ENCODE assay signal across 8 cellular contexts in genomic region chr12:29241821-29242591, GRCh38.
A peak's percentile ranks its signal among the peaks of the same experiment; 100 is the strongest.
DNase-seq lines count a peak whose midpoint lies in the region; ATAC-seq, FAIRE-seq and TF ChIP-seq lines count a peak whose summit lies in the region.
"Had no signal": no experiment of that assay in that cellular context is flagged by ENCODE, and none has a peak within 500 bp of the region (broad histone marks: within the 10 kb centered on the region; RNA-seq: fewer than 3 reads in every experiment).

No MANE protein-coding gene starts in this region.

- no peaks in the 10 kb centered on the region for H3K36me3 ChIP-seq in spleen
- H3K36me3 ChIP-seq: tibial artery had no signal

- peaks cover 0 to 40% (median 26%) of the 10 kb centered on the region in 6 donors for H3K4me1 ChIP-seq in spleen

- intact Hi-C loops in spleen (cut with DNase I; ENCODE audit: low total_unique reads) = no loop called here

- H3K9me3 ChIP-seq in spleen = no peaks in the 10 kb centered on the region
- H3K9me3 ChIP-seq: tibial artery had no signal

- no peaks in the 10 kb centered on the region for H3K27me3 ChIP-seq in spleen (replicated peaks in 1 of 7)
- H3K27me3 ChIP-seq: tibial artery had no signal

- peak; percentile 97 for FAIRE-seq in H54 (lab: Jason Lieb, UNC)

- in situ Hi-C loops in astrocyte of the spinal cord (cut with HindIII; ENCODE audit: low sequenced_read_pairs) = no loop called here

- TF ChIP-seq POLR2A in H54 (IDR thresholded peaks at IDR 0.05; ENCODE audit: low read depth, low read length) (no peak), spleen (IDR thresholded peaks at IDR 0.05) (no peak)

- H3K4me3 ChIP-seq in astrocyte of the spinal cord (ENCODE audit: low read depth, low read length) (no peak overlapping the region), spleen (peak overlapping the region in 1 of 8 donors; percentile 1)
- H3K4me3 ChIP-seq: tibial artery had no signal

- peak; percentile 75 for ATAC-seq in GM18508 (IDR thresholded peaks at IDR 0.05; ENCODE audit: insufficient read depth, unreplicated experiment)

- 33 to 52% (median 47%) methylated on average over 7 of the region's 7 CpGs for WGBS in spleen, 5 donors

- TF ChIP-seq CTCF in astrocyte of the spinal cord (IDR thresholded peaks at IDR 0.05; ENCODE audit: low read depth, low read length) (peak; percentile 5), spleen (IDR thresholded peaks at IDR 0.05 in 8 of 11, conservative IDR thresholded peaks at IDR 0.05 in 3 of 11) (peak in 3 of 11 experiments; percentile 9 to 36 (median 28))

- H3K27ac ChIP-seq in spleen = peak overlapping the region; percentile 40 to 83 (median 72)
- H3K27ac ChIP-seq: tibial artery had no signal

- DNase-seq in H54 (ENCODE audit: insufficient read length, low spot score) = peak; percentile 15
- DNase-seq in M059J (ENCODE audit: low read depth) = peak; percentile 83
- DNase-seq in astrocyte of the spinal cord (ENCODE audit: low read depth, low spot score) = peak; percentile 59
- DNase-seq in inferior parietal cortex (ENCODE audit: extremely low spot score) = peak; percentile 70
- DNase-seq in spleen = no peak
- DNase-seq in NCI-H2029 (lab: John Stamatoyannopoulos, UW) = no peak

Comparison
In these comparisons a context has a peak if more than half of its experiments do, and no peak if none do; other contexts are left out.
1. DNase-seq: peak in H54 (single experiment), M059J (single experiment), astrocyte of the spinal cord (single experiment) and inferior parietal cortex (single experiment); none in spleen (single experiment) and NCI-H2029 (single experiment).